13 cellular contexts compared by ENCODE assay signal in the genomic region with DNA sequence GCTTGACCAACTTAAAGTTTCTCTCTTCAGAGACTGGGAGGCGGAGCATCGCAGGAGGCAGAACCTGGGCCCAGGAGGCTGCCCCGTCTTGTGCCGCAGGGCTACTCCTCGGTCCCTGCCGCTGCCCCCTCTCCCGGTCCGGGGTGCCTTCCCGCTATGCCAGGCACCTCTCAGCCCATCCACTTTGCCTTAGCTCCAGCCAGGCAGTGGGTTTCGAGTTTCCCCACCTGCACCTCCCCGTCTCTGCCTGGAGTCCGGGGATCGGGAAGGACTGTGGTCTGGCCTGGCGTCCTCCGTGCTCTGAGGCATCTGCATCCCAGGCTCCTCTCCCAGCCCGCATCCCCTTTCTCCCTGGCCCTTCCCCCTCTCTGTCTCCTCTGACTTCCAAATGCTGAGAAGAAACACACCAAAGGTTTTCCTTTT. TPM values are rescaled to one million over a fixed set of nuclear protein-coding genes. Genes with fewer than 3 reads are reported as not detected.
A peak's percentile ranks its signal among the peaks of the same experiment; 100 is the strongest.
DNase-seq lines count a peak whose midpoint lies in the region; ATAC-seq, FAIRE-seq and TF ChIP-seq lines count a peak whose summit lies in the region.
"Had no signal": no experiment of that assay in that cellular context is flagged by ENCODE, and none has a peak within 500 bp of the region (broad histone marks: within the 10 kb centered on the region; RNA-seq: fewer than 3 reads in every experiment).

No MANE protein-coding gene starts in this region.

- no peaks in the 10 kb centered on the region for H3K9me3 ChIP-seq in left ventricle myocardium inferior (replicated peaks)
- H3K9me3 ChIP-seq in right atrium auricular region, result no peaks in the 10 kb centered on the region
- no peaks in the 10 kb centered on the region for H3K9me3 ChIP-seq in GM12878 (replicated peaks; ENCODE audit: control insufficient read depth, insufficient read depth, low read length)
- no peaks in the 10 kb centered on the region for H3K9me3 ChIP-seq in mesenchymal stem cell (ENCODE audit: control insufficient read depth, low read length)
- H3K9me3 ChIP-seq: MG63, SJSA1 had no signal

- H3K79me1 ChIP-seq in mesenchymal stem cell (replicated peaks; ENCODE audit: low read length, poor library complexity, severe bottlenecking), result no peaks in the 10 kb centered on the region

- H2BK15ac ChIP-seq in mesenchymal stem cell (ENCODE audit: low read depth, poor library complexity, severe bottlenecking), result no peak overlapping the region

- TF ChIP-seq EP300 in GM12878 (IDR thresholded peaks at IDR 0.05; ENCODE audit: borderline replicate concordance in 1 of 2, control insufficient read depth in 1 of 2, low read depth in 2 of 2, low read length in 2 of 2), result no peak

- in situ Hi-C loops in GM12878 (cut with MboI), result no loop called here

- H3K9ac ChIP-seq in GM12878 (ENCODE audit: control insufficient read depth, insufficient read depth, low read length) (peak overlapping the region; percentile 27; the same call in 1 of the 2 replicates), mesenchymal stem cell (ENCODE audit: low read length) (peak overlapping the region; percentile 24)
- H3K9ac ChIP-seq: parathyroid adenoma had no signal

- no peak overlapping the region for H3K4ac ChIP-seq in mesenchymal stem cell (ENCODE audit: low read depth in 1 of 2, low read length in 2 of 2)

- CTCF ChIA-PET in GM12878 (lab: Yijun Ruan, JAX), result interaction anchor here (0.7 to 11.1 kb wide), 30 partner anchors 15 to 669 kb away, joined by 3 to 162 read pairs (median 8); a partner anchor contains a TSS

- intact Hi-C loops in left ventricle myocardium inferior (cut with micrococcal nuclease) (loop anchor here (10.0 kb wide), 1 partner anchor 89 kb away; no protein-coding TSS in a partner anchor), GM12878 (cut with micrococcal nuclease; ENCODE audit: unreplicated experiment) (loop anchor here (2.0 to 10.0 kb wide), 3 partner anchors 87 to 479 kb away; no protein-coding TSS in a partner anchor)

- no peak overlapping the region for H2BK12ac ChIP-seq in mesenchymal stem cell (ENCODE audit: low read length in 2 of 2)

- SMC1A ChIA-PET in GM12878 (lab: Charles Lee; ENCODE audit: uncharacterized antibody, unreplicated experiment), result interaction anchor here (0.6 to 13.6 kb wide), 36 partner anchors 8 to 510 kb away, joined by 3 to 208 read pairs (median 6); a partner anchor contains a TSS

- H3K36me3 ChIP-seq in left ventricle myocardium inferior (no peaks in the 10 kb centered on the region), right atrium auricular region (no peaks in the 10 kb centered on the region), GM12878 (ENCODE audit: control insufficient read depth in 2 of 2, insufficient read depth in 2 of 2, low read length in 1 of 2) (peaks cover 6 to 23% of the 10 kb centered on the region in 2 experiments; a peak in 3 of 4 replicates), mesenchymal stem cell (ENCODE audit: control insufficient read depth in 1 of 2, insufficient read depth in 2 of 2, low read depth in 1 of 2, low read length in 2 of 2) (no peaks in the 10 kb centered on the region)
- H3K36me3 ChIP-seq: MG63, SJSA1 had no signal

- H3K4me2 ChIP-seq in GM12878 (ENCODE audit: control insufficient read depth, insufficient read depth), result peak overlapping the region; percentile 31
- H3K4me2 ChIP-seq in mesenchymal stem cell (ENCODE audit: low read length, poor library complexity, severe bottlenecking), result no peak overlapping the region

- no peak for TF ChIP-seq RAD21 in GM12878 (IDR thresholded peaks at IDR 0.05; ENCODE audit: insufficient read depth, low read depth, low read length)

- no peak for TF ChIP-seq POLR2A in GM12878 (IDR thresholded peaks at IDR 0.05; ENCODE audit: low read depth, low read length)

- H3K27me3 ChIP-seq in left ventricle myocardium inferior (ENCODE audit: low read depth) (no peaks in the 10 kb centered on the region), right atrium auricular region (no peaks in the 10 kb centered on the region), GM12878 (replicated peaks in 1 of 2; ENCODE audit: control insufficient read depth in 2 of 2, insufficient read depth in 2 of 2, low read length in 1 of 2) (no peaks in the 10 kb centered on the region), mesenchymal stem cell (ENCODE audit: control insufficient read depth in 1 of 2, insufficient read depth in 1 of 2, low read length in 2 of 2) (peaks cover 26 to 67% of the 10 kb centered on the region in 2 experiments)
- H3K27me3 ChIP-seq: MG63 had no signal

- H2AK5ac ChIP-seq in mesenchymal stem cell (ENCODE audit: low read length, severe bottlenecking), result no peak overlapping the region

- FAIRE-seq in GM12878 (lab: Jason Lieb, UNC), result no peak

- H2BK5ac ChIP-seq in mesenchymal stem cell (ENCODE audit: low read depth, low read length, poor library complexity, severe bottlenecking), result no peak overlapping the region

- H4K91ac ChIP-seq in mesenchymal stem cell (ENCODE audit: low read length), result no peak overlapping the region

- no peak overlapping the region for H2BK120ac ChIP-seq in mesenchymal stem cell (ENCODE audit: low read depth, low read length)

- H3K4me1 ChIP-seq in left ventricle myocardium inferior (peaks cover 6% of the 10 kb centered on the region), right atrium auricular region (peaks cover 0 to 6% of the 10 kb centered on the region in 2 donors), GM12878 (ENCODE audit: control insufficient read depth, insufficient read depth, low read length) (peaks cover 63% of the 10 kb centered on the region), mesenchymal stem cell (ENCODE audit: control insufficient read depth, insufficient read depth, low read depth, low read length) (peaks cover 7% of the 10 kb centered on the region)
- H3K4me1 ChIP-seq: parathyroid adenoma had no signal

- POLR2A ChIA-PET in GM12878 (lab: Charles Lee), result interaction anchor here (0.8 to 8.2 kb wide), 8 partner anchors 17 to 87 kb away, joined by 3 to 74 read pairs (median 3); no protein-coding TSS in a partner anchor

- no TSS peak for BruUV-seq in GM12878 (replicated peaks; lab: Mats Ljungman, UMichigan)

- H3K14ac ChIP-seq in mesenchymal stem cell (ENCODE audit: low read length in 2 of 2), result no peak overlapping the region

- ATAC-seq in GM12878, result no peak
- ATAC-seq in HG02678 (IDR thresholded peaks at IDR 0.05; ENCODE audit: unreplicated experiment), result no peak
- no peak for ATAC-seq in HG02588 (IDR thresholded peaks at IDR 0.05; ENCODE audit: unreplicated experiment)

- H3K27ac ChIP-seq in left ventricle myocardium inferior (replicated peaks) (no peak overlapping the region), right atrium auricular region (no peak overlapping the region), GM12878 (ENCODE audit: control insufficient read depth, insufficient read depth) (peak overlapping the region; percentile 98), mesenchymal stem cell (ENCODE audit: low read length, poor library complexity, severe bottlenecking) (no peak overlapping the region)
- H3K27ac ChIP-seq: parathyroid adenoma, SJSA1, VCaP had no signal

- no peak overlapping the region for H3K18ac ChIP-seq in mesenchymal stem cell (ENCODE audit: low read depth in 1 of 2, low read length in 2 of 2)

- H2AFZ ChIP-seq in GM12878 (ENCODE audit: control insufficient read depth, low read depth, low read length) (no peak overlapping the region), mesenchymal stem cell (ENCODE audit: low read depth, low read length) (no peak overlapping the region)
- H2AFZ ChIP-seq: parathyroid adenoma had no signal

- RAD21 ChIA-PET in GM12878 (lab: Charles Lee; ENCODE audit: unreplicated experiment), result interaction anchor here (0.7 to 7.7 kb wide), 26 partner anchors 18 to 484 kb away, joined by 3 to 115 read pairs (median 9); a partner anchor contains a TSS

- H3K23ac ChIP-seq in mesenchymal stem cell (ENCODE audit: low read length in 2 of 2), result no peak overlapping the region

- H4K20me1 ChIP-seq in GM12878 (ENCODE audit: control insufficient read depth, insufficient read depth), result no peaks in the 10 kb centered on the region

- TF ChIP-seq CTCF in left ventricle myocardium inferior (IDR thresholded peaks at IDR 0.05; ENCODE audit: borderline replicate concordance) (no peak), right atrium auricular region (IDR thresholded peaks at IDR 0.05) (no peak), GM12878 (IDR thresholded peaks at IDR 0.05 in 2 of 3, conservative IDR thresholded peaks at IDR 0.05 in 1 of 3; ENCODE audit: control insufficient read depth in 2 of 3, extremely low read depth in 1 of 3, insufficient read depth in 1 of 3, low read depth in 3 of 3, low read length in 3 of 3) (no peak)

- H3K79me2 ChIP-seq in GM12878 (ENCODE audit: control insufficient read depth, insufficient read depth, low read length), result peaks cover 8% of the 10 kb centered on the region; the same call in 1 of the 2 replicates
- H3K79me2 ChIP-seq: parathyroid adenoma had no signal

- DNase-seq in left ventricle myocardium inferior (no peak), right atrium auricular region (ENCODE audit: low spot score) (no peak), GM12878 (ENCODE audit: low read depth, low spot score) (no peak), mesenchymal stem cell (no peak), NAMALWA (ENCODE audit: low spot score) (no peak)
- DNase-seq in stimulated activated CD4-positive, alpha-beta T cell treated with anti-CD3 and anti-CD28 coated beads, Interleukin-2, amount 100 ng/mL, for 48 hours, result no peak

- H3K4me3 ChIP-seq in left ventricle myocardium inferior (peak overlapping the region; percentile 29), right atrium auricular region (no peak overlapping the region), GM12878 (peak overlapping the region; percentile 14; the same call in 1 of the 2 replicates), mesenchymal stem cell (ENCODE audit: insufficient read depth in 1 of 2, low read depth in 1 of 2, low read length in 2 of 2) (no peak overlapping the region)
- H3K4me3 ChIP-seq: lung, MG63, SJSA1 had no signal

- 97% methylated on average over 16 of the region's 16 CpGs for WGBS in GM12878 (ENCODE audit: insufficient coverage, insufficient replicate concordance, low lambda C conversion rate, missing lambda C conversion rate)
- 50% methylated on average over 16 of the region's 16 CpGs for WGBS in mesenchymal stem cell

- no peak overlapping the region for H4K8ac ChIP-seq in mesenchymal stem cell (ENCODE audit: low read length)

RNA-seq across cellular contexts. Expression of a gene that starts 26.7 kb away (rescaled TPM):
- total RNA-seq in left ventricle myocardium inferior (1.2 TPM), right atrium auricular region (under 1 TPM in 1 of 2 donors, not detected in 1; 0.51 TPM), GM12878 (2014; rRNA removed) (40.3 and 44.7 TPM in 2 replicates), GM12878 (2014; rRNA removed; fragmentation: Illumina TruSeq; extraction: Trizol) (26.4 and 27.9 TPM in 2 replicates), GM12878 (2021) (76.7 and 81.7 TPM in 2 replicates)
- total RNA-seq in GM12878 (2013; cell fraction: nucleolus; rRNA removed), result 293 and 314 TPM in 2 replicates
- polyA plus RNA-seq in GM12878 (2011; ENCODE audit: low read depth), result 68.9 TPM
- polyA plus RNA-seq in GM12878 (2011; rRNA removed) (73.5 and 146 TPM in 2 replicates), GM12878 (2014; fragmentation: Illumina TruSeq; extraction: Trizol) (31.6 and 54.7 TPM in 2 replicates), GM12878 (2014; fragmentation: Nextera tagmentation; extraction: Ambion mirVana) (1 to 10 TPM; 6.7 to 7.4 TPM), GM12878 (2014; rRNA removed) (86.5 and 99.8 TPM in 2 replicates), GM12878 (2016; fragmentation: Nextera tagmentation; extraction: Ambion mirVana) (100 to 1,000 TPM; 103 to 109 TPM)
- 164 and 182 TPM in 2 replicates for polyA plus RNA-seq in GM12878 (2011; cell fraction: cytosol; rRNA removed)
- 666 and 871 TPM in 2 replicates for polyA plus RNA-seq in GM12878 (2011; cell fraction: nucleus; rRNA removed)
- polyA plus RNA-seq in GM12878 (2012), result 144 and 184 TPM in 2 replicates
- 99.0 and 156 TPM in 2 replicates for polyA minus RNA-seq in GM12878 (2011; rRNA and poly(A)+ RNA removed)
- polyA minus RNA-seq in GM12878 (2011; cell fraction: cytosol; rRNA and poly(A)+ RNA removed), result 50.8 and 58.4 TPM in 2 replicates
- 143 and 160 TPM in 2 replicates for polyA minus RNA-seq in GM12878 (2011; cell fraction: nucleus; rRNA and poly(A)+ RNA removed)
- not detected for polyA plus RNA-seq in mesenchymal stem cell (2013, experiment 1 of 2)
- not detected for polyA plus RNA-seq in mesenchymal stem cell (2013, experiment 2 of 2)
- total RNA-seq: SJSA1 had no signal

Comparison
In these comparisons a context has a peak if more than half of its experiments do, and no peak if none do; other contexts are left out.
1. H3K4me3 ChIP-seq: peak in left ventricle myocardium inferior (single experiment) and GM12878 (single experiment); none in right atrium auricular region (0 of 2) and mesenchymal stem cell (0 of 2).
2. RNA of a gene that starts 26.7 kb away (total RNA-seq): 26.4 to 314 TPM in GM12878; 1.2 TPM in left ventricle myocardium inferior (single experiment) and 0.51 TPM in right atrium auricular region; every median in the first group is over 10 times any median in the second.